Comparison of ENCODE assay signal across 11 cellular contexts in genomic region chr19:33390120-33390907, GRCh38. TPM values are rescaled to one million over a fixed set of nuclear protein-coding genes. Genes with fewer than 3 reads are reported as not detected.
DNase-seq lines count a peak whose midpoint lies in the region; TF ChIP-seq lines count a peak whose summit lies in the region.
"Had no signal": no experiment of that assay in that cellular context is flagged by ENCODE, and none has a peak within 500 bp of the region (broad histone marks: within the 10 kb centered on the region; RNA-seq: fewer than 3 reads in every experiment).

No MANE protein-coding gene starts in this region.

- peak overlapping the region in 1 of 5 experiments; percentile 11 for H3K4me3 Mint-ChIP-seq in brain
- H3K4me3 Mint-ChIP-seq in T-helper 2 cell treated with Interferon-gamma antibody and Interleukin-4, amounts not matched to agents 5 μg/mL and 100 μg/mL, for 36 hours, result no peak overlapping the region
- H3K4me3 Mint-ChIP-seq: activated naive CD8-positive, alpha-beta T cell had no signal

- H3K27ac ChIP-seq in subcutaneous abdominal adipose tissue (ENCODE audit: low read depth, low read length), result peak overlapping the region; percentile 88
- H3K27ac ChIP-seq: neutrophil had no signal

- H3K36me3 Mint-ChIP-seq in brain, result peaks cover 12% of the 10 kb centered on the region
- H3K36me3 Mint-ChIP-seq in T-helper 2 cell treated with Interferon-gamma antibody and Interleukin-4, amounts not matched to agents 5 μg/mL and 100 μg/mL, for 36 hours (ENCODE audit: low read depth), result no peaks in the 10 kb centered on the region
- H3K36me3 Mint-ChIP-seq: activated naive CD8-positive, alpha-beta T cell had no signal

- peak overlapping the region in 1 of 5 donors; percentile 67 for H3K9ac ChIP-seq in subcutaneous abdominal adipose tissue (ENCODE audit: low read length in 5 of 5)

- H3K27me3 Mint-ChIP-seq in brain, result no peaks in the 10 kb centered on the region
- no peaks in the 10 kb centered on the region for H3K27me3 Mint-ChIP-seq in T-helper 2 cell treated with Interferon-gamma antibody and Interleukin-4, amounts not matched to agents 5 μg/mL and 100 μg/mL, for 36 hours (ENCODE audit: low read depth)
- H3K27me3 Mint-ChIP-seq: activated naive CD8-positive, alpha-beta T cell had no signal

- H3K27me3 ChIP-seq in subcutaneous abdominal adipose tissue (ENCODE audit: control insufficient read depth in 5 of 5, insufficient read depth in 4 of 5, low read length in 5 of 5), result no peaks in the 10 kb centered on the region
- H3K27me3 ChIP-seq: neutrophil had no signal

- TF ChIP-seq CTCF in NB4 (IDR thresholded peaks at IDR 0.05; ENCODE audit: low read depth, low read length), result no peak
- no peak for TF ChIP-seq CTCF in brain (conservative IDR thresholded peaks at IDR 0.05)

- peaks cover 34% of the 10 kb centered on the region for H3K4me1 Mint-ChIP-seq in brain
- H3K4me1 Mint-ChIP-seq in T-helper 2 cell treated with Interferon-gamma antibody and Interleukin-4, amounts not matched to agents 5 μg/mL and 100 μg/mL, for 36 hours (ENCODE audit: low read depth), result no peaks in the 10 kb centered on the region

- no peaks in the 10 kb centered on the region for H3K9me3 ChIP-seq in subcutaneous abdominal adipose tissue (ENCODE audit: control insufficient read depth in 5 of 5, low read length in 5 of 5)
- H3K9me3 ChIP-seq: neutrophil had no signal

- DNase-seq in NB4 (ENCODE audit: low read depth) (peak; percentile 67), inferior parietal cortex (ENCODE audit: extremely low spot score) (peak; percentile 36), DMS53 treated with DMSO at 0.1 percent for 48 hours (lab: John Stamatoyannopoulos, UW; ENCODE audit: unreplicated experiment) (no peak), iPS-NIHi11 (ENCODE audit: low spot score) (no peak), kidney glomerular epithelial cell (lab: John Stamatoyannopoulos, UW) (no peak)
- DNase-seq in T-helper 2 cell treated with Interferon-gamma antibody and Interleukin-4, amounts not matched to agents 5 μg/mL and 100 μg/mL, for 36 hours (ENCODE audit: low spot score), result no peak
- DNase-seq: NCI-H526 treated with DMSO at 0.1 percent for 48 hours had no signal

- H3K36me3 ChIP-seq in subcutaneous abdominal adipose tissue (ENCODE audit: control insufficient read depth in 5 of 5, insufficient read depth in 5 of 5, low read length in 5 of 5), result peaks cover 0 to 30% (median 14%) of the 10 kb centered on the region in 5 donors
- H3K36me3 ChIP-seq: neutrophil had no signal

- H3K27ac Mint-ChIP-seq in brain, result peak overlapping the region; percentile 59 to 87 (median 72)
- no peak overlapping the region for H3K27ac Mint-ChIP-seq in T-helper 2 cell treated with Interferon-gamma antibody and Interleukin-4, amounts not matched to agents 5 μg/mL and 100 μg/mL, for 36 hours
- H3K27ac Mint-ChIP-seq: activated naive CD8-positive, alpha-beta T cell had no signal

- H3K4me3 ChIP-seq in NB4 (ENCODE audit: low read depth, low read length) (no peak overlapping the region), subcutaneous abdominal adipose tissue (ENCODE audit: low read depth in 1 of 5, low read length in 5 of 5) (peak overlapping the region; percentile 40 to 61 (median 53))

- TF ChIP-seq POLR2A in NB4 (IDR thresholded peaks at IDR 0.05; ENCODE audit: extremely low read depth, insufficient read length), result no peak

- H3K4me1 ChIP-seq in subcutaneous abdominal adipose tissue (ENCODE audit: control insufficient read depth in 5 of 5, insufficient read depth in 5 of 5, low read length in 5 of 5), result peaks cover 24 to 91% (median 84%) of the 10 kb centered on the region in 5 donors

- H3K9me3 Mint-ChIP-seq in brain, result no peaks in the 10 kb centered on the region
- no peaks in the 10 kb centered on the region for H3K9me3 Mint-ChIP-seq in T-helper 2 cell treated with Interferon-gamma antibody and Interleukin-4, amounts not matched to agents 5 μg/mL and 100 μg/mL, for 36 hours

RNA-seq across cellular contexts. Expression of gene CEBPG, which starts 16.8 kb away (rescaled TPM):
- polyA plus RNA-seq in brain (ENCODE audit: insufficient read depth, low read depth, low replicate concordance), result 139 TPM

Comparison
In these comparisons a context has a peak if more than half of its experiments do, and no peak if none do; other contexts are left out.
1. DNase-seq: peak in NB4 (single experiment) and inferior parietal cortex (single experiment); none in DMS53 treated with DMSO at 0.1 percent for 48 hours (single experiment), iPS-NIHi11 (single experiment), T-helper 2 cell treated with Interferon-gamma antibody and Interleukin-4, amounts not matched to agents 5 μg/mL and 100 μg/mL, for 36 hours (single experiment) and kidney glomerular epithelial cell (single experiment).